In the genomic region with DNA sequence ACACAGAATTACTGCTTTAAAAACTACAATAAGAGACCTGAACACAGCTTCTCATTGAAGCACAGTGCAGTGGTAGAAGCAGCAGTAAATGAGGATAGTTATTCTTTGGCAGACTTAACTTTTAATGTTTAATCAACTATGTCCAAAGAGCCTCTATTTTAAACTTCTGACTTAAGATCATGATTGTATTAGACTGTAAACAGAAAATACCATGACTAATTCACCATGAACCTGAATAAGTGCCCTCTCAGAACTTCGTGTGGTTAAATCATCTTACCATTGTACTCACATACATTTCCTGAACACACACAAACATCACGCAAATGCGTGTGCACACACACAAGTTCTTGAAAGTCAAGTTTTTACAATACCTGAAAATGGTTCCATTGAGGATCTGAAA, we compare ENCODE assay signal across 9 cellular contexts. TPM values are rescaled to one million over a fixed set of nuclear protein-coding genes. Genes with fewer than 3 reads are reported as not detected.
DNase-seq lines count a peak whose midpoint lies in the region; ATAC-seq, FAIRE-seq and TF ChIP-seq lines count a peak whose summit lies in the region.
"Had no signal": no experiment of that assay in that cellular context is flagged by ENCODE, and none has a peak within 500 bp of the region (broad histone marks: within the 10 kb centered on the region; RNA-seq: fewer than 3 reads in every experiment).

No MANE protein-coding gene starts in this region.

- CTCF ChIA-PET in HepG2 (lab: Yijun Ruan, JAX; ENCODE audit: low intra/inter-chr PET ratio, low total read pairs): no interaction called here

- H3K4me1 Mint-ChIP-seq in endothelial cell (ENCODE audit: unreplicated experiment): peaks cover 6% of the 10 kb centered on the region

- peaks cover 0 to 9% (median 4%) of the 10 kb centered on the region in 4 donors for H3K4me1 ChIP-seq in liver (ENCODE audit: control insufficient read depth in 4 of 4, insufficient read depth in 4 of 4, low read length in 3 of 4)
- peaks cover 21% of the 10 kb centered on the region for H3K4me1 ChIP-seq in HepG2 (ENCODE audit: insufficient read depth, low read length)

- no peak for FAIRE-seq in HepG2 (lab: Jason Lieb, UNC)

- no peaks in the 10 kb centered on the region for H4K20me1 ChIP-seq in HepG2 (ENCODE audit: insufficient read depth, low read length)

- DNase-seq in HepG2 (ENCODE audit: low spot score) (no peak), fibroblast of pulmonary artery (ENCODE audit: low read depth) (peak; percentile 49), SKM-1 treated with dmso at 0.1 percent for 144 hours (lab: John Stamatoyannopoulos, UW; ENCODE audit: unreplicated experiment) (no peak), endothelial cell (ENCODE audit: low spot score) (no peak)

- H3K27me3 ChIP-seq in liver (ENCODE audit: control insufficient read depth in 4 of 4, insufficient read depth in 4 of 4, low read length in 3 of 4) (no peaks in the 10 kb centered on the region), HepG2 (ENCODE audit: control insufficient read depth in 1 of 2, insufficient read depth in 2 of 2, low read length in 2 of 2) (no peaks in the 10 kb centered on the region; a peak in 1 of 5 replicates)

- intact Hi-C loops in HepG2 (cut with micrococcal nuclease; ENCODE audit: unreplicated experiment): no loop called here

- no peaks in the 10 kb centered on the region for H3K9me3 Mint-ChIP-seq in endothelial cell (ENCODE audit: unreplicated experiment)
- H3K9me3 Mint-ChIP-seq: neural crest cell had no signal

- TF ChIP-seq RAD21 in liver (IDR thresholded peaks at IDR 0.05): no peak
- TF ChIP-seq RAD21 in HepG2 (CRISPR knock-in tag; IDR thresholded peaks at IDR 0.05): no peak

- H3K36me3 Mint-ChIP-seq in endothelial cell (ENCODE audit: low read depth, unreplicated experiment): no peaks in the 10 kb centered on the region

- no peak for TF ChIP-seq CTCF in liver (IDR thresholded peaks at IDR 0.05; ENCODE audit: low read depth, low read length, missing input control)
- TF ChIP-seq CTCF in HepG2 (CRISPR knock-in tag; IDR thresholded peaks at IDR 0.05): no peak
- TF ChIP-seq CTCF in fibroblast of pulmonary artery (IDR thresholded peaks at IDR 0.05; ENCODE audit: low read length, missing control alignments): no peak
- no peak for TF ChIP-seq CTCF in endothelial cell (IDR thresholded peaks at IDR 0.05; ENCODE audit: unreplicated experiment)

- H2AFZ ChIP-seq in HepG2 (ENCODE audit: low read length): no peak overlapping the region

- WGBS in liver: 71% methylated on average over 3 of the region's 3 CpGs
- WGBS in HepG2 (ENCODE audit: low lambda C conversion rate): 98% methylated on average over 3 of the region's 3 CpGs

- H3K9me3 ChIP-seq in liver (ENCODE audit: control insufficient read depth in 4 of 4, low read length in 3 of 4) (no peaks in the 10 kb centered on the region), HepG2 (ENCODE audit: low read length) (no peaks in the 10 kb centered on the region)

- H3K4me3 ChIP-seq in liver (ENCODE audit: low read depth in 1 of 3, low read length in 3 of 3) (no peak overlapping the region), HepG2 (replicated peaks in 1 of 3; ENCODE audit: insufficient read depth in 1 of 3, low read depth in 2 of 3, low read length in 3 of 3) (no peak overlapping the region), fibroblast of pulmonary artery (replicated peaks; ENCODE audit: low read depth, low read length) (no peak overlapping the region)

- H3K79me2 ChIP-seq in HepG2 (ENCODE audit: insufficient read depth, low read length): peaks cover 12% of the 10 kb centered on the region

- in situ Hi-C loops in HepG2 (cut with HindIII; ENCODE audit: extremely low pct_ligation_motif_present, low pct_unique_long_range_greater_than_20kb): no loop called here

- no TSS peak for BruUV-seq in HepG2 (replicated peaks; lab: Mats Ljungman, UMichigan)

- no peak overlapping the region for H3K27ac Mint-ChIP-seq in endothelial cell (ENCODE audit: unreplicated experiment)

- TF ChIP-seq EP300 in HepG2 (IDR thresholded peaks at IDR 0.05; ENCODE audit: low read depth in 2 of 2, low read length in 2 of 2): no peak
- no peak for TF ChIP-seq EP300 in HepG2 (CRISPR knock-in tag; IDR thresholded peaks at IDR 0.05; ENCODE audit: borderline replicate concordance)

- H3K27me3 Mint-ChIP-seq in endothelial cell (ENCODE audit: unreplicated experiment): no peaks in the 10 kb centered on the region

- no peak overlapping the region for H3K9ac ChIP-seq in liver (ENCODE audit: low read depth in 1 of 2, low read length in 2 of 2)
- no peak overlapping the region for H3K9ac ChIP-seq in HepG2 (ENCODE audit: insufficient read depth, low read depth, low read length)

- H3K4me3 Mint-ChIP-seq in endothelial cell (ENCODE audit: unreplicated experiment): no peak overlapping the region
- H3K4me3 Mint-ChIP-seq: neural crest cell had no signal

- no peaks in the 10 kb centered on the region for H3K36me3 ChIP-seq in liver (ENCODE audit: control insufficient read depth in 4 of 4, insufficient read depth in 3 of 4, low read depth in 1 of 4, low read length in 3 of 4)
- H3K36me3 ChIP-seq in HepG2 (replicated peaks in 1 of 2; ENCODE audit: control insufficient read depth in 1 of 2, insufficient read depth in 2 of 2, low read length in 2 of 2): peaks cover 2 to 17% of the 10 kb centered on the region in 2 experiments; a peak in 3 of 5 replicates

- no peak overlapping the region for H3K4me2 ChIP-seq in HepG2 (ENCODE audit: low read depth, low read length)

- POLR2A ChIA-PET in HepG2 (lab: Yijun Ruan, JAX): no interaction called here

- ATAC-seq in HepG2 (no peak), HG03457 (IDR thresholded peaks at IDR 0.05; ENCODE audit: unreplicated experiment) (peak; percentile 50), HG02970 (IDR thresholded peaks at IDR 0.05; ENCODE audit: low FRiP score, unreplicated experiment) (no peak), HG03342 (IDR thresholded peaks at IDR 0.05; ENCODE audit: unreplicated experiment) (no peak)

- no peak for TF ChIP-seq POLR2A in HepG2 (IDR thresholded peaks at IDR 0.05; ENCODE audit: insufficient read depth in 1 of 2, low read depth in 2 of 2, low read length in 2 of 2)

- H3K27ac ChIP-seq in liver (ENCODE audit: low read depth in 1 of 2, low read length in 2 of 2): peak overlapping the region in 1 of 2 donors; percentile 28
- no peak overlapping the region for H3K27ac ChIP-seq in HepG2 (ENCODE audit: extremely low read length, insufficient read depth, low read length)

TF ChIP-seq in liver, 16 proteins besides CTCF, POLR2A, EP300 and RAD21:
- TF ChIP-seq EGR1 (IDR thresholded peaks at IDR 0.05; ENCODE audit: low read depth in 2 of 2) (no peak), YY1 (IDR thresholded peaks at IDR 0.05) (peak; percentile 9), FOXA1 (IDR thresholded peaks at IDR 0.05) (no peak)

TF ChIP-seq in HepG2, 621 proteins besides CTCF, POLR2A, EP300 and RAD21:
- no peak for TF ChIP-seq U2AF2 (IDR thresholded peaks at IDR 0.05; ENCODE audit: low read depth, low read length)
- no peak for TF ChIP-seq NR2F1 (CRISPR knock-in tag; IDR thresholded peaks at IDR 0.05)

RNA-seq across cellular contexts. Expression of a gene that starts 13.9 kb away (rescaled TPM):
- total RNA-seq in liver: 1 to 10 TPM; 3.8 to 9.7 TPM
- polyA plus RNA-seq in liver: 1 to 10 TPM in 1 of 2 donors, under 1 TPM in 1; 0.30 to 3.3 TPM
- total RNA-seq in HepG2 (2016; rRNA removed; fragmentation: Illumina TruSeq; extraction: Trizol): 14.7 and 20.2 TPM in 2 replicates
- total RNA-seq in HepG2 (2016; cell fraction: cytosol; rRNA removed; fragmentation: Illumina TruSeq; extraction: Trizol; ENCODE audit: low read depth): 1.2 and 1.9 TPM in 2 replicates
- total RNA-seq in HepG2 (2016; cell fraction: insoluble cytoplasmic fraction; rRNA removed; fragmentation: Illumina TruSeq; extraction: Trizol): 15.0 and 18.5 TPM in 2 replicates
- total RNA-seq in HepG2 (2016; cell fraction: membrane; rRNA removed; fragmentation: Illumina TruSeq; extraction: Trizol): 2.5 and 2.8 TPM in 2 replicates
- total RNA-seq in HepG2 (2016; cell fraction: nucleus; rRNA removed; fragmentation: Illumina TruSeq; extraction: Trizol): 30.2 and 35.8 TPM in 2 replicates
- polyA plus RNA-seq in HepG2 (2011; rRNA removed): 0.82 and 1.3 TPM in 2 replicates
- 0.62 and 0.77 TPM in 2 replicates for polyA plus RNA-seq in HepG2 (2011; cell fraction: cytosol; rRNA removed)
- 1.4 and 2.1 TPM in 2 replicates for polyA plus RNA-seq in HepG2 (2011; cell fraction: nucleus; rRNA removed)
- 2.4 and 4.1 TPM in 2 replicates for polyA plus RNA-seq in HepG2 (2012)
- polyA plus RNA-seq in HepG2 (2016; cell fraction: cytosol; fragmentation: Illumina TruSeq; extraction: Trizol; ENCODE audit: low read depth): 0.10 and 0.26 TPM in 2 replicates
- 7.5 and 7.9 TPM in 2 replicates for polyA plus RNA-seq in HepG2 (2016; cell fraction: insoluble cytoplasmic fraction; fragmentation: Illumina TruSeq; extraction: Trizol; ENCODE audit: low read depth)
- 0.38 and 0.42 TPM in 2 replicates for polyA plus RNA-seq in HepG2 (2016; cell fraction: membrane; fragmentation: Illumina TruSeq; extraction: Trizol; ENCODE audit: low read depth)
- 13.1 and 14.4 TPM in 2 replicates for polyA plus RNA-seq in HepG2 (2016; cell fraction: nucleus; fragmentation: Illumina TruSeq; extraction: Trizol; ENCODE audit: insufficient read depth, low read depth)
- polyA minus RNA-seq in HepG2 (2011; rRNA and poly(A)+ RNA removed; ENCODE audit: low replicate concordance): 2.7 and 39.8 TPM in 2 replicates
- polyA minus RNA-seq in HepG2 (2011; cell fraction: cytosol; rRNA and poly(A)+ RNA removed): 1.8 and 2.5 TPM in 2 replicates
- 17.9 and 54.2 TPM in 2 replicates for polyA minus RNA-seq in HepG2 (2011; cell fraction: nucleus; rRNA and poly(A)+ RNA removed)
- 4.7 TPM for total RNA-seq in endothelial cell (ENCODE audit: unreplicated experiment)
